In the genomic region with DNA sequence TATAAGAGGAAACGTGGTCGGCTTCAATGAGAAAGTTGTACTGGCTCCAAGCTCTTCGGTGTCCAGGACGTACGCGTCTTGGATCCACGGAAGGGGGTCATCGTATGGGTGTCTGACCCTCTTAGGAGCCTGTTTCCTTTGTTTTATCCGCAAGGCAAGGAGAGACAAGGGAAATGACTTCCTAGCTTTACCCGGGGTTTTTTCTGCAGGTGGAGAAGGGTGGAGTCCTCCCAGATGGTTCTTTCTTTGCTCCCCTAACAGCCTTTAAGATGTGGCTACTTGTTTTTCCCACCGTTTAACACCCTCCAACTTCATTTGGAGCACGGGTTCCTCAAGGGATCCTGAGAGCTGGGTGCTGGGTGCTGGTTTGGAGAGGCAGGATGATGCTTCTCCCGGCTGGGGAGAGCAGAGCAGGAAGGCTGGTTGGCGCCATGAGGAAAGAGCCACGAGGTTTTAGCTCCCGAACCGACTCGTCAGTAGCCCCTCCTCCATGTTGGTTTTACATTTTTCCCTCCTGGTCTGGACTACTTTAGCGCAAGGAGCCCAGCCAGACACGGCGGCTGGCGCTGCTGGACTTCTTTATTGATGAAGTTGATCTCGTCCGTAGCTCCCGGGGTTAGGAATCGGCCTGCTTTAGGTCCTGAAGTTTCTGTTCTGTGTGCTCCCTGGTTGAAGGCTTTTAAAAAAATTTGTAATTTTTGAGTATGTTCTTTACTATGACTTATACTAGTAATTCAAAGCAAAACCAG, we compare ENCODE assay signal across 8 cellular contexts. TPM values are rescaled to one million over a fixed set of nuclear protein-coding genes. Genes with fewer than 3 reads are reported as not detected.
DNase-seq lines count a peak whose midpoint lies in the region; ATAC-seq and TF ChIP-seq lines count a peak whose summit lies in the region.

No MANE protein-coding gene starts in this region.

- intact Hi-C loops in adrenal gland (cut with DNase I) (loop anchor here in 1 of 2 donors (10.0 kb wide), 1 partner anchor 86 kb away; no protein-coding TSS in a partner anchor), heart left ventricle (cut with DNase I) (loop anchor here in 8 of 10 donors (5.0 to 10.0 kb wide), 7 partner anchors 54 to 84 kb away; partner anchors contain the start of gene TMCO1 (in 3 of the 8)), ovary (cut with DNase I) (loop anchor here in 2 of 4 donors (5.0 to 10.0 kb wide), 2 partner anchors 64 to 84 kb away; partner anchors contain the start of gene TMCO1 (in 1 of the 2))

- H3K27ac ChIP-seq in HUES64 (ENCODE audit: low read depth, low read length) (peak overlapping the region; percentile 93), adrenal gland (peak overlapping the region; percentile 24 to 91 (median 78)), heart left ventricle (peak overlapping the region; percentile 67 to 93 (median 88)), ovary (peak overlapping the region; percentile 82 to 84)

- DNase-seq in DMS153 (lab: John Stamatoyannopoulos, UW) (peak; percentile 81), NOMO-1 treated with dmso at 0.1 percent for 144 hours (lab: John Stamatoyannopoulos, UW; ENCODE audit: unreplicated experiment) (peak; percentile 26), adrenal gland (peak; percentile 38 to 80 (median 62)), heart left ventricle (peak in 4 of 5 donors; percentile 37 to 47 (median 38)), ovary (peak; percentile 25 to 57 (median 40)), cerebellar nuclear complex (lab: John Stamatoyannopoulos, UW) (no peak)

- peak overlapping the region; percentile 95 for H3K9ac ChIP-seq in HUES64 (ENCODE audit: low read depth, low read length)

- TF ChIP-seq EP300 in ovary (IDR thresholded peaks at IDR 0.05), result no peak

- H3K4me3 ChIP-seq in HUES64 (ENCODE audit: low read length) (peak overlapping the region; percentile 86), adrenal gland (peak overlapping the region; percentile 49 to 91 (median 75)), heart left ventricle (peak overlapping the region; percentile 77 to 98 (median 86)), ovary (peak overlapping the region; percentile 89)

- H3K9me3 ChIP-seq in HUES64 (ENCODE audit: insufficient read depth, low read depth, low read length), result no peaks in the 10 kb centered on the region
- H3K9me3 ChIP-seq in adrenal gland (replicated peaks in 1 of 3), result no peaks in the 10 kb centered on the region
- no peaks in the 10 kb centered on the region for H3K9me3 ChIP-seq in heart left ventricle
- peaks cover 0 to 4% of the 10 kb centered on the region in 2 donors for H3K9me3 ChIP-seq in ovary

- H3K4me1 ChIP-seq in HUES64 (ENCODE audit: insufficient read depth, low read length) (peaks cover 25% of the 10 kb centered on the region), adrenal gland (replicated peaks in 1 of 2) (peaks cover 10 to 14% of the 10 kb centered on the region in 2 donors), heart left ventricle (peaks cover 0 to 28% (median 10%) of the 10 kb centered on the region in 12 donors), ovary (ENCODE audit: insufficient read depth) (peaks cover 3% of the 10 kb centered on the region)

- no peaks in the 10 kb centered on the region for H3K36me3 ChIP-seq in HUES64 (ENCODE audit: insufficient read depth, low read length)
- H3K36me3 ChIP-seq in adrenal gland (replicated peaks in 1 of 2), result no peaks in the 10 kb centered on the region
- H3K36me3 ChIP-seq in heart left ventricle, result no peaks in the 10 kb centered on the region
- no peaks in the 10 kb centered on the region for H3K36me3 ChIP-seq in ovary

- TF ChIP-seq CTCF in adrenal gland (IDR thresholded peaks at IDR 0.05), result no peak
- TF ChIP-seq CTCF in heart left ventricle (IDR thresholded peaks at IDR 0.05), result no peak
- TF ChIP-seq CTCF in ovary (IDR thresholded peaks at IDR 0.05), result no peak

- under 1% methylated on average over 26 of the region's 26 CpGs for WGBS in HUES64
- 0 to 1% (median 1%) methylated on average over 25 to 26 of the region's 26 CpGs for WGBS in adrenal gland, 4 donors
- WGBS in heart left ventricle, 4 donors, result 0 to 2% (median 1%) methylated on average over 25 to 26 of the region's 26 CpGs
- WGBS in ovary, 3 donors, result 0 to 1% (median 0%) methylated on average over 26 of the region's 26 CpGs

- ATAC-seq in GM19463 (IDR thresholded peaks at IDR 0.05; ENCODE audit: unreplicated experiment) (peak; percentile 3), heart left ventricle (peak; percentile 14 to 57 (median 46))

- H3K27me3 ChIP-seq in HUES64 (ENCODE audit: insufficient read depth, low read length) (no peaks in the 10 kb centered on the region), adrenal gland (no peaks in the 10 kb centered on the region), heart left ventricle (no peaks in the 10 kb centered on the region), ovary (no peaks in the 10 kb centered on the region)

- peak in 1 of 2 donors; percentile 40 for TF ChIP-seq POLR2A in adrenal gland (IDR thresholded peaks at IDR 0.05)
- no peak for TF ChIP-seq POLR2A in heart left ventricle (IDR thresholded peaks at IDR 0.05)
- TF ChIP-seq POLR2A in ovary (IDR thresholded peaks at IDR 0.05), result no peak

RNA-seq across cellular contexts. Expression of gene UCK2, which starts 1.3 kb away (rescaled TPM):
- polyA plus RNA-seq in HUES64 (2013, experiment 1 of 2), result 61.4 TPM
- 57.2 TPM for polyA plus RNA-seq in HUES64 (2013, experiment 2 of 2)
- 10 to 100 TPM in 7 of 8 donors, 1 to 10 TPM in 1; 5.4 to 22.7 (median 15.4) TPM for total RNA-seq in adrenal gland
- 10 to 100 TPM; 11.9 to 19.1 (median 13.1) TPM for polyA plus RNA-seq in adrenal gland
- 10 to 100 TPM in 7 of 9 donors, 1 to 10 TPM in 2; 7.6 to 26.6 (median 13.9) TPM for total RNA-seq in heart left ventricle
- polyA plus RNA-seq in heart left ventricle, result 10 to 100 TPM in 1 of 2 donors, 1 to 10 TPM in 1; 4.5 to 53.7 TPM
- total RNA-seq in ovary, result 10 to 100 TPM; 13.2 to 22.7 (median 17.1) TPM
- 10 to 100 TPM in 1 of 2 donors, 1 to 10 TPM in 1; 7.3 to 12.8 TPM for polyA plus RNA-seq in ovary

Comparison
In these comparisons a context has a peak if more than half of its experiments do, and no peak if none do; other contexts are left out.
1. DNase-seq: peak in DMS153 (single experiment), NOMO-1 treated with dmso at 0.1 percent for 144 hours (single experiment), adrenal gland (7 of 7), heart left ventricle (4 of 5) and ovary (5 of 5); none in cerebellar nuclear complex (0 of 2).
2. Peak in every context shown above with its lines, with median percentiles within 50 percentile points of each other: H3K27ac ChIP-seq and H3K4me3 ChIP-seq.